In the genomic region with DNA sequence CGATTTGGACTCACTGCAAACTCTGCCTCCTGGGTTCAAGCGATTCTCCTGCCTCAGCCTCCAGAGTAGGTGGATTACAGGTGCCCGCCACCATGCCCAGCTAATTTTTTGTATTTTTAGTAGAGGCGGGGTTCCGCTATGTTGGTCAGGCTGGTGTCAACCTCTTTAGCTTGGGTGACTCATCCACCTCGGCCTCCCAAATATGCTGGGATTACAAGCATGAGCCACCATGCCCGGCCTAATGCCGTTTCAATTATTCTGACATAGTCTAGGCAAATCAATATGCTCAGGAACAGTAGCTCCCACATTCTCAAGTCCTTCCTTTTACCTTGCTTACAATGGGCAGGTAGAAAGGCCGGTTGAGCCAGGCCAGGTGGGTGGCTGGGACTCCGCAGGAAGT, we compare ENCODE assay signal across 17 cellular contexts.
DNase-seq lines count a peak whose midpoint lies in the region; ATAC-seq and TF ChIP-seq lines count a peak whose summit lies in the region.
"Had no signal": no experiment of that assay in that cellular context is flagged by ENCODE, and none has a peak within 500 bp of the region (broad histone marks: within the 10 kb centered on the region; RNA-seq: fewer than 3 reads in every experiment).

No MANE protein-coding gene starts in this region.

- H4K20me1 ChIP-seq in PC-3 (ENCODE audit: low read length): no peaks in the 10 kb centered on the region

- no peaks in the 10 kb centered on the region for H3F3A ChIP-seq in PC-3 (ENCODE audit: low read length, unreplicated experiment)

- 93 to 97% methylated on average over 9 to 10 of the region's 10 CpGs for WGBS in endodermal cell (ENCODE audit: insufficient coverage in 1 of 2, insufficient read length in 1 of 2), 2 experiments

- no peak overlapping the region for H3K27ac ChIP-seq in PC-3 (ENCODE audit: low read length)
- H3K27ac ChIP-seq in endodermal cell (ENCODE audit: low read depth, low read length): no peak overlapping the region
- H3K27ac ChIP-seq: GM23248 had no signal

- BruUV-seq in PC-3 (replicated peaks; lab: Mats Ljungman, UMichigan): no TSS peak

- no peak overlapping the region for H2AFZ ChIP-seq in PC-3 (ENCODE audit: low read length)
- H2AFZ ChIP-seq: GM23248 had no signal

- H3K4me1 ChIP-seq in PC-3 (ENCODE audit: insufficient read depth, low read length) (peaks cover 5% of the 10 kb centered on the region; the same call in 1 of the 2 replicates), endodermal cell (ENCODE audit: control insufficient read depth, insufficient read depth, low read length) (peaks cover 11% of the 10 kb centered on the region)

- H3K4me3 ChIP-seq in PC-3 (ENCODE audit: low read length) (no peak overlapping the region), endodermal cell (ENCODE audit: low read length) (peak overlapping the region; percentile 42)
- H3K4me3 ChIP-seq: GM23248 had no signal

- no peaks in the 10 kb centered on the region for H3K9me3 Mint-ChIP-seq in endodermal cell
- no peaks in the 10 kb centered on the region for H3K9me3 Mint-ChIP-seq in CD14-positive monocyte
- H3K9me3 Mint-ChIP-seq: CD4-positive, alpha-beta T cell; IgD-negative memory B cell had no signal

- H3K36me3 ChIP-seq in PC-3 (ENCODE audit: low read depth, low read length) (no peaks in the 10 kb centered on the region), endodermal cell (ENCODE audit: control insufficient read depth, insufficient read depth, low read length) (peaks cover 77% of the 10 kb centered on the region)

- TF ChIP-seq CTCF in PC-3 (conservative IDR thresholded peaks at IDR 0.05; ENCODE audit: low read depth, low read length) (no peak), endodermal cell (conservative IDR thresholded peaks at IDR 0.05) (no peak), GM10266 (IDR thresholded peaks at IDR 0.05; ENCODE audit: control insufficient read depth, insufficient read depth, low read depth, missing control alignments) (no peak), CD14-positive monocyte (IDR thresholded peaks at IDR 0.05) (no peak)

- no peaks in the 10 kb centered on the region for H3K79me2 ChIP-seq in PC-3 (ENCODE audit: low read length)

- H3K36me3 Mint-ChIP-seq in endodermal cell (ENCODE audit: low read depth) (peaks cover 62% of the 10 kb centered on the region), T-helper 17 cell (ENCODE audit: low read depth) (peaks cover 2% of the 10 kb centered on the region), CD14-positive monocyte (no peaks in the 10 kb centered on the region)

- no peaks in the 10 kb centered on the region for H3K9me2 ChIP-seq in PC-3 (replicated peaks; ENCODE audit: low read length)

- H3K9me3 ChIP-seq in PC-3 (ENCODE audit: low read length): no peaks in the 10 kb centered on the region
- no peaks in the 10 kb centered on the region for H3K9me3 ChIP-seq in endodermal cell (ENCODE audit: control insufficient read depth, low read length)
- H3K9me3 ChIP-seq in T-helper 17 cell (ENCODE audit: control insufficient read depth, low read length, poor library complexity, severe bottlenecking): no peaks in the 10 kb centered on the region

- H3K27me3 Mint-ChIP-seq in endodermal cell (ENCODE audit: insufficient read depth) (no peaks in the 10 kb centered on the region), T-helper 17 cell (peaks cover 20% of the 10 kb centered on the region), CD14-positive monocyte (ENCODE audit: low read depth in 3 of 3) (peaks cover 0 to 2% (median 0%) of the 10 kb centered on the region in 3 donors)
- H3K27me3 Mint-ChIP-seq: CD4-positive, alpha-beta T cell; IgD-negative memory B cell had no signal

- no peak overlapping the region for H3K27ac Mint-ChIP-seq in endodermal cell
- no peak overlapping the region for H3K27ac Mint-ChIP-seq in T-helper 17 cell
- H3K27ac Mint-ChIP-seq in CD14-positive monocyte: no peak overlapping the region
- H3K27ac Mint-ChIP-seq: CD4-positive, alpha-beta T cell; IgD-negative memory B cell had no signal

- peak; percentile 37 for DNase-seq in ELR (ENCODE audit: low read depth)
- peak; percentile 15 for DNase-seq in PC-3
- DNase-seq in endodermal cell: no peak
- DNase-seq in renal cortical epithelial cell (ENCODE audit: low read depth): peak; percentile 36
- no peak for DNase-seq in T-helper 17 cell
- no peak for DNase-seq in GM10266 (ENCODE audit: extremely low spot score)
- DNase-seq in stimulated activated naive CD4-positive, alpha-beta T cell (lab: John Stamatoyannopoulos, UW): no peak
- no peak for DNase-seq in CD14-positive monocyte (ENCODE audit: low spot score)
- DNase-seq: CD4-positive, alpha-beta T cell; GM23248; MV-4-11; NCI-H1417 treated with DMSO at 0.1 percent for 48 hours; NCI-H1930; NCI-H2171 treated with DMSO at 0.1 percent for 48 hours; NCI-H510A; NCI-H774 had no signal

- H3K4me3 Mint-ChIP-seq in endodermal cell (no peak overlapping the region), T-helper 17 cell (no peak overlapping the region), CD14-positive monocyte (no peak overlapping the region)
- H3K4me3 Mint-ChIP-seq: CD4-positive, alpha-beta T cell; IgD-negative memory B cell had no signal

- H3K4me1 Mint-ChIP-seq in endodermal cell: peaks cover 49% of the 10 kb centered on the region
- peaks cover under 1% of the 10 kb centered on the region for H3K4me1 Mint-ChIP-seq in T-helper 17 cell
- no peaks in the 10 kb centered on the region for H3K4me1 Mint-ChIP-seq in CD14-positive monocyte

- ATAC-seq in PC-3: no peak
- ATAC-seq in T-helper 17 cell: no peak

- H3K9ac ChIP-seq in PC-3 (ENCODE audit: low read length) (no peak overlapping the region), endodermal cell (ENCODE audit: extremely low read depth, low read length, poor library complexity, severe bottlenecking) (no peak overlapping the region)
- H3K9ac ChIP-seq: GM23248 had no signal

- intact Hi-C loops in PC-3 (cut with micrococcal nuclease): no loop called here
- intact Hi-C loops in CD14-positive monocyte (cut with micrococcal nuclease): no loop called here

- POLR2A ChIA-PET in PC-3 (lab: Charles Lee; ENCODE audit: unreplicated experiment): no interaction called here

- H3K27me3 ChIP-seq in PC-3 (ENCODE audit: low read length) (no peaks in the 10 kb centered on the region), endodermal cell (ENCODE audit: control insufficient read depth, insufficient read depth, low read length, poor library complexity, severe bottlenecking) (no peaks in the 10 kb centered on the region)

- H3K4me2 ChIP-seq in PC-3 (ENCODE audit: low read length): no peak overlapping the region

- CTCF ChIA-PET in PC-3 (lab: Charles Lee): no interaction called here

Comparison
In these comparisons a context has a peak if more than half of its experiments do, and no peak if none do; other contexts are left out.
1. DNase-seq: peak in ELR (single experiment), PC-3 (single experiment) and renal cortical epithelial cell (single experiment); none in endodermal cell (single experiment), T-helper 17 cell (0 of 3), GM10266 (single experiment), stimulated activated naive CD4-positive, alpha-beta T cell (0 of 6) and CD14-positive monocyte (single experiment).